ENCODE assay signal across 13 cellular contexts in the genomic region with DNA sequence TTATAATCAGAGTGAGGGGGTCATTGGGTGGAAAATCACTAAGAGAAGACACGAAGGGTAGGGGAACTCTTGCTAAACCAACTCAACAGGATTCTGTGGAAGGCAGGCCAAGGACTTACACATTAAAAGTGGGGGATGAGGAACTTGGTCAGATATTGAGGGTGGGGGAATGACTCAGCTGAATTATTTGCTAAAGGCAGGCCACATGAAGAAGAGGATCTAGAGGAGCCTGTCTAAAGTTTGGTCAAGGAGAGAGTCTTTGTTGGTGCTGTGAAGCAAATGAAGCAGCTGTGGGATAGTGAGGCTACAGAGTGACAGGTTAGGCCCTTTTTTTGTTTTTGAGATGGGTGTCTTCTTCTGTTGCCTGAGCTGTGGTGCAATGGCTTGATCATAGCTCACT.
A peak's percentile ranks its signal among the peaks of the same experiment; 100 is the strongest.
DNase-seq lines count a peak whose midpoint lies in the region; ATAC-seq, FAIRE-seq and TF ChIP-seq lines count a peak whose summit lies in the region.
"Had no signal": no experiment of that assay in that cellular context is flagged by ENCODE, and none has a peak within 500 bp of the region (broad histone marks: within the 10 kb centered on the region; RNA-seq: fewer than 3 reads in every experiment).

No MANE protein-coding gene starts in this region.

- intact Hi-C loops in posterior cingulate gyrus (cut with DNase I) = no loop called here

- TF ChIP-seq POLR2A in A549 (IDR thresholded peaks at IDR 0.05; ENCODE audit: low read length) = no peak

- CTCF ChIA-PET in A549 (lab: Yijun Ruan, JAX) = no interaction called here

- DNase-seq in A549 (ENCODE audit: low read depth in 1 of 2, low spot score in 1 of 2) (peak in 1 of 2 experiments; percentile 51), HL-60 (ENCODE audit: low read depth in 1 of 2, low spot score in 1 of 2) (peak; percentile 32 to 79), SKM-1 (lab: John Stamatoyannopoulos, UW; ENCODE audit: unreplicated experiment) (peak; percentile 69), fibroblast of the aortic adventitia (ENCODE audit: low read depth) (peak; percentile 20), posterior cingulate gyrus (no peak), left lobe of liver (ENCODE audit: low spot score) (no peak)
- DNase-seq in stimulated activated CD4-positive, alpha-beta T cell treated with anti-CD3 and anti-CD28 coated beads, Interleukin-12 subunit alpha, Interleukin-12 subunit beta, amount 100 ng/mL, for 4 hours = no peak
- DNase-seq: activated naive CD4-positive, alpha-beta T cell treated with Interleukin-2 at 50 U/mL for 16 hours; NCI-H2171 had no signal

- H3K27ac ChIP-seq in A549 (peak overlapping the region; percentile 63 to 72), HL-60 (replicated peaks) (no peak overlapping the region)
- H3K27ac ChIP-seq: vagina had no signal

- no peak overlapping the region for H3K4me3 ChIP-seq in A549
- no peak overlapping the region for H3K4me3 ChIP-seq in HL-60 (replicated peaks; ENCODE audit: insufficient read depth, low read length)
- H3K4me3 ChIP-seq in fibroblast of the aortic adventitia (ENCODE audit: low read depth, low read length) = no peak overlapping the region
- H3K4me3 ChIP-seq: lung, vagina had no signal

- TF ChIP-seq CTCF in A549 (IDR thresholded peaks at IDR 0.05) (no peak), HL-60 (IDR thresholded peaks at IDR 0.05; ENCODE audit: insufficient read depth, low read length) (no peak), fibroblast of the aortic adventitia (IDR thresholded peaks at IDR 0.05; ENCODE audit: insufficient read depth, low read length) (no peak)

- peaks cover 38% of the 10 kb centered on the region for H3K4me1 ChIP-seq in A549

- TF ChIP-seq RAD21 in A549 (conservative IDR thresholded peaks at IDR 0.05 in 1 of 2, IDR thresholded peaks at IDR 0.05 in 1 of 2) = no peak

- no peaks in the 10 kb centered on the region for H3K27me3 ChIP-seq in HL-60 (ENCODE audit: insufficient read depth, poor library complexity, severe bottlenecking)
- H3K27me3 ChIP-seq: vagina had no signal

- POLR2A ChIA-PET in A549 (lab: Yijun Ruan, JAX) = no interaction called here

- H3K4me2 ChIP-seq in A549 = peak overlapping the region; percentile 47

- no peak for TF ChIP-seq EP300 in A549 (IDR thresholded peaks at IDR 0.05)

- H3K9me3 ChIP-seq in A549 = no peaks in the 10 kb centered on the region
- H3K9me3 ChIP-seq: vagina had no signal

- ATAC-seq in A549 = peak in 1 of 2 experiments; percentile 17; a peak in 2 of 6 replicates
- no peak for ATAC-seq in left lobe of liver
- no peak for ATAC-seq in HG02870 (IDR thresholded peaks at IDR 0.05; ENCODE audit: unreplicated experiment)
- ATAC-seq: stimulated activated effector memory CD8-positive, alpha-beta T cell treated with anti-CD3 and anti-CD28 coated beads, Interleukin-12 subunit alpha, Interleukin-12 subunit beta, amount 100 ng/mL, for 72 hours had no signal

- FAIRE-seq in A549 (lab: Jason Lieb, UNC) = no peak

- WGBS in A549 (ENCODE audit: missing lambda C conversion rate) = 58% methylated on average over 1 of the region's 1 CpG

TF ChIP-seq in A549, 52 proteins besides CTCF, POLR2A, EP300 and RAD21:
- TF ChIP-seq MAFK (IDR thresholded peaks at IDR 0.05; ENCODE audit: partially characterized antibody) (peak; percentile 82), EHF (CRISPR knock-in tag; IDR thresholded peaks at IDR 0.05) (no peak), RCOR1 (IDR thresholded peaks at IDR 0.05; ENCODE audit: low read depth, low read length) (no peak), NFE2L2 (conservative IDR thresholded peaks at IDR 0.05; ENCODE audit: low read length) (0 out of 2 replicates have a peak, but pooled peaks have one; percentile 26)

Comparison
In these comparisons a context has a peak if more than half of its experiments do, and no peak if none do; other contexts are left out.
1. DNase-seq: peak in HL-60 (2 of 2), SKM-1 (single experiment) and fibroblast of the aortic adventitia (single experiment); none in posterior cingulate gyrus (0 of 10), left lobe of liver (single experiment) and stimulated activated CD4-positive, alpha-beta T cell treated with anti-CD3 and anti-CD28 coated beads, Interleukin-12 subunit alpha, Interleukin-12 subunit beta, amount 100 ng/mL, for 4 hours (single experiment).